ENCODE assay signal across 8 cellular contexts in the genomic region with DNA sequence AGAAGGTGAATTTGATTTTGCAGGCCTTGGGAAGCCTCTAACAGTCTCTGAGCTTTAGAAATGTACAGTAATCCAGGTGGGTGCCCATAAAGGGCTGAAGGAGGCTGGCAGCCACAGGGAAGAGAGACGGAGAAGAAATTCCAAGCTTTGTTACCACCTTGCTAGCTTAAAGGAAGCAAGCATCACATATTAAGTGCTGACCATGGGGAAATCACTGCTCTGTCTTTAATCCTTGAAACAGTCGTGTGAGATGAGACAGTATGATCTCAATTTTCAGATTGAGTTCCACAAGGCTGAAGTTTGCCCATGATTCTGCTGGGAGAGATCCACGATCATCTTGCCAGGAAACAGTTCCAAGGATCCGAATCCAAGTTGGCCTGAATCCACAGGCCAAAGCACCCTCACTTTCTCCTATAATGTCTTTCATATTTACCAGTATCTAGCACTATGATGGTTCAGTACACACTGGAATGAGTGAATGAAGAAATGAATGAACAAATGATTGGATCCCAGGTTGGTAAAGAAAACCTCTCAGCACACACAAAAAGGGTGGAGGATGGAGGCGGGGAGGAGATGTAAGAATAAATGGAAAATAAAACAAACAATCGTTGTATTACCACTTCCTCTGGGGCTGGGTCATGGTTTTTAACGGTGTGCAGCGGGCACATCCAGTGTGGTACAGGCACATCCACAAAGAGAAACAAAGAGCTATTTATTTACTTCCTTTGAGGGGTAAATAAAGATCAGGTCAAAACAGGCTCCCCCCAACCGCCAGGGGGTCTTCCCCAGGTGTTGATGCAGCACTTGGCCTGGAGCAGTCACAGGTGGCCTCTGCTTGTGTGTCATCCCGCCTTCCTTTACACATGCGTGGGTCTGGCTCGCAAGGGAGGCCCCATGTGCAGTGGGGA. TPM values are rescaled to one million over a fixed set of nuclear protein-coding genes. Genes with fewer than 3 reads are reported as not detected.
DNase-seq lines count a peak whose midpoint lies in the region; ATAC-seq and TF ChIP-seq lines count a peak whose summit lies in the region.

No MANE protein-coding gene starts in this region.

- CTCF ChIA-PET in CD4-positive, alpha-beta T cell (lab: Charles Lee): interaction anchor here (1.3 to 2.5 kb wide), 4 partner anchors 19 to 236 kb away, joined by 3 to 8 read pairs (median 4); a partner anchor contains a TSS

- H3K4me1 ChIP-seq in lung (ENCODE audit: control insufficient read depth in 2 of 2, insufficient read depth in 2 of 2, low read length in 2 of 2) (peaks cover 0 to 14% of the 10 kb centered on the region in 2 donors), testis (peaks cover 16% of the 10 kb centered on the region), thyroid gland (peaks cover 8 to 12% of the 10 kb centered on the region in 2 donors)

- TF ChIP-seq CTCF in CD4-positive, alpha-beta T cell (IDR thresholded peaks at IDR 0.05): no peak
- no peak for TF ChIP-seq CTCF in lung (IDR thresholded peaks at IDR 0.05; ENCODE audit: control extremely low read depth, extremely low read depth)
- TF ChIP-seq CTCF in testis (IDR thresholded peaks at IDR 0.05): no peak
- TF ChIP-seq CTCF in thyroid gland (IDR thresholded peaks at IDR 0.05): no peak

- H3K36me3 ChIP-seq in lung (ENCODE audit: control insufficient read depth in 2 of 2, insufficient read depth in 2 of 2, low read length in 2 of 2) (peaks cover 0 to 6% of the 10 kb centered on the region in 2 donors), testis (ENCODE audit: low read depth, missing control alignments) (no peaks in the 10 kb centered on the region), thyroid gland (no peaks in the 10 kb centered on the region)

- peak overlapping the region; percentile 78 for H3K4me3 Mint-ChIP-seq in CD4-positive, alpha-beta T cell

- no peaks in the 10 kb centered on the region for H3K9me3 Mint-ChIP-seq in CD4-positive, alpha-beta T cell

- POLR2A ChIA-PET in CD4-positive, alpha-beta T cell (lab: Charles Lee): interaction anchor here (0.8 to 2.7 kb wide), 16 partner anchors 8 to 235 kb away, joined by 3 to 20 read pairs (median 7); a partner anchor contains a TSS

- intact Hi-C loops in CD4-positive, alpha-beta T cell (cut with DNase I, micrococcal nuclease): loop anchor here (2.0 to 5.0 kb wide), 5 partner anchors 13 to 85 kb away; no protein-coding TSS in a partner anchor
- intact Hi-C loops in testis (cut with DNase I; ENCODE audit: low total_unique reads): no loop called here
- intact Hi-C loops in thyroid gland (cut with DNase I): no loop called here

- H3K27me3 ChIP-seq in CD4-positive, alpha-beta T cell (ENCODE audit: control insufficient read depth, insufficient read depth, low read length): no peaks in the 10 kb centered on the region
- H3K27me3 ChIP-seq in lung (ENCODE audit: control insufficient read depth, insufficient read depth) (no peaks in the 10 kb centered on the region), testis (no peaks in the 10 kb centered on the region), thyroid gland (no peaks in the 10 kb centered on the region)

- H3K27ac Mint-ChIP-seq in CD4-positive, alpha-beta T cell: peak overlapping the region; percentile 94

- peaks cover 71% of the 10 kb centered on the region for H3K4me1 Mint-ChIP-seq in CD4-positive, alpha-beta T cell (ENCODE audit: low read depth)

- TF ChIP-seq POLR2A in testis (IDR thresholded peaks at IDR 0.05): no peak
- no peak for TF ChIP-seq POLR2A in thyroid gland (IDR thresholded peaks at IDR 0.05)

- H3K9me3 ChIP-seq in CD4-positive, alpha-beta T cell (ENCODE audit: control insufficient read depth, low read length): no peaks in the 10 kb centered on the region
- H3K9me3 ChIP-seq in lung (ENCODE audit: control insufficient read depth in 2 of 2, insufficient read depth in 1 of 2, low read length in 1 of 2) (no peaks in the 10 kb centered on the region), testis (no peaks in the 10 kb centered on the region), thyroid gland (no peaks in the 10 kb centered on the region)

- WGBS in lung, 2 donors: 43 to 48% methylated on average over 12 of the region's 12 CpGs
- 58 to 64% methylated on average over 10 to 12 of the region's 12 CpGs for WGBS in testis, 2 donors
- 58 to 67% methylated on average over 12 of the region's 12 CpGs for WGBS in thyroid gland, 2 donors

- peak; percentile 31 to 75 (median 48) for DNase-seq in CD4-positive, alpha-beta T cell
- peak; percentile 55 for DNase-seq in activated CD8-positive, alpha-beta memory T cell treated with anti-CD3 and anti-CD28 coated beads, Interleukin-2, amount 50 U/mL, for 1 hour (ENCODE audit: extremely low read depth)
- DNase-seq in lung (ENCODE audit: low spot score): no peak
- DNase-seq in testis: no peak
- DNase-seq in NCI-H1930 (lab: John Stamatoyannopoulos, UW): no peak
- no peak for DNase-seq in thyroid gland

- ATAC-seq in CD4-positive, alpha-beta T cell (ENCODE audit: poor library complexity): peak; percentile 85
- ATAC-seq in HG02763 (IDR thresholded peaks at IDR 0.05; ENCODE audit: unreplicated experiment): peak; percentile 46
- peak; percentile 27 for ATAC-seq in lung (ENCODE audit: insufficient read depth, low FRiP score)
- no peak for ATAC-seq in GM18519 (IDR thresholded peaks at IDR 0.05; ENCODE audit: low FRiP score, unreplicated experiment)

- H3K4me3 ChIP-seq in lung (no peak overlapping the region), testis (no peak overlapping the region), thyroid gland (replicated peaks in 1 of 3) (no peak overlapping the region)

- H3K27me3 Mint-ChIP-seq in CD4-positive, alpha-beta T cell: no peaks in the 10 kb centered on the region

- peaks cover 81% of the 10 kb centered on the region for H3K36me3 Mint-ChIP-seq in CD4-positive, alpha-beta T cell (ENCODE audit: low read depth)

- H3K27ac ChIP-seq in CD4-positive, alpha-beta T cell (ENCODE audit: low read depth, low read length): peak overlapping the region; percentile 78
- H3K27ac ChIP-seq in lung (ENCODE audit: low read depth in 1 of 2, low read length in 1 of 2) (peak overlapping the region in 1 of 2 donors; percentile 73), testis (peak overlapping the region in 1 of 2 donors; percentile 41), thyroid gland (no peak overlapping the region)

RNA-seq across cellular contexts. Expression of a gene that starts 28.2 kb away (rescaled TPM):
- 10 to 100 TPM; 30.1 to 34.7 TPM for total RNA-seq in CD4-positive, alpha-beta T cell
- 10 to 100 TPM; 19.8 to 26.7 TPM for total RNA-seq in lung
- 10 to 100 TPM; 14.0 to 14.2 TPM for polyA plus RNA-seq in lung
- 10 to 100 TPM; 29.7 to 51.3 TPM for total RNA-seq in testis
- 20.8 TPM for polyA plus RNA-seq in testis (ENCODE audit: insufficient read depth, low read depth, low replicate concordance)
- 100 to 1,000 TPM in 1 of 4 donors, 10 to 100 TPM in 3; 52.0 to 131 (median 72.2) TPM for total RNA-seq in thyroid gland

Comparison
In these comparisons a context has a peak if more than half of its experiments do, and no peak if none do; other contexts are left out.
1. DNase-seq: peak in CD4-positive, alpha-beta T cell (10 of 10) and activated CD8-positive, alpha-beta memory T cell treated with anti-CD3 and anti-CD28 coated beads, Interleukin-2, amount 50 U/mL, for 1 hour (single experiment); none in lung (single experiment), testis (single experiment), NCI-H1930 (0 of 2) and thyroid gland (0 of 2).
2. intact Hi-C loops: an anchor here in CD4-positive, alpha-beta T cell (2.0 to 5.0 kb wide); none called in testis and thyroid gland.